In the genomic region with DNA sequence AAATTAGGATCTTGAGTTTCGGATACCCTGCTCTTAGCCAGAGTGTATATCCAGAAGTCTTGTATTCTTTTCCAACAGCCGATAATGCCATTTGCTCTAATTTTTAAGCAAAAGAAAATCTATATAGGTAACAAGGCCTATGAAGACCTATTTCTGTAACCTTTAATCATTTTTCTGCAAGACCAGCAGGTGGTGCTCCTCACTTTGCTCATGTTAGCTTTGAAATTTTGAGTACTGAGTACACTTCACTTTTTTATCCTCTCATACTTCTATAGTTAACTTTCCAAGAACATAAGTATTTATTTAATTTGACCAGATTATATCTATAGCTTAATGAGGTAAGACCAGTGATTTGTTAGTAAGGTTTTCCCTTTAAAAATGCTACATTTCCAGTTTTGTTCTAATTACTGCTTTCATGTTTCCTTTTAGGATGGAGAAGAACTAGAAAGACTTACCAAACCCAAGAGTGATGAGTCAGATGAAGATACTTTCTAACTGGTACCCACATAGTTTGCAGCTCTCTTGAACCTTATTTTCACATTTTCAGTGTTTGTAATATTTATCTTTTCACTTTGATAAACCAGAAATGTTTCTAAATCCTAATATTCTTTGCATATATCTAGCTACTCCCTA, we compare ENCODE assay signal across 1 cellular context.
TF ChIP-seq lines count a peak whose summit lies in the region.

No MANE protein-coding gene starts in this region.

TF ChIP-seq in SK-N-SH, 30 proteins besides CTCF, POLR2A, EP300 and RAD21 (continued from another document):
- TF ChIP-seq, protein P1, sequence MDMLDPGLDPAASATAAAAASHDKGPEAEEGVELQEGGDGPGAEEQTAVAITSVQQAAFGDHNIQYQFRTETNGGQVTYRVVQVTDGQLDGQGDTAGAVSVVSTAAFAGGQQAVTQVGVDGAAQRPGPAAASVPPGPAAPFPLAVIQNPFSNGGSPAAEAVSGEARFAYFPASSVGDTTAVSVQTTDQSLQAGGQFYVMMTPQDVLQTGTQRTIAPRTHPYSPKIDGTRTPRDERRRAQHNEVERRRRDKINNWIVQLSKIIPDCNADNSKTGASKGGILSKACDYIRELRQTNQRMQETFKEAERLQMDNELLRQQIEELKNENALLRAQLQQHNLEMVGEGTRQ (IDR thresholded peaks at IDR 0.05; ENCODE audit: borderline replicate concordance, low read depth, low read length) = no peak
- peak; percentile 53 for TF ChIP-seq SMC3 (IDR thresholded peaks at IDR 0.05; ENCODE audit: low read depth, low read length)
- no peak for TF ChIP-seq MEF2A (IDR thresholded peaks at IDR 0.05; ENCODE audit: borderline replicate concordance, low read depth)
- no peak for TF ChIP-seq YY1 (IDR thresholded peaks at IDR 0.05; ENCODE audit: low read depth)
